9 cellular contexts compared by ENCODE assay signal in genomic region chr1:79543435-79543834, GRCh38.
"Had no signal": no experiment of that assay in that cellular context is flagged by ENCODE, and none has a peak within 500 bp of the region (broad histone marks: within the 10 kb centered on the region; RNA-seq: fewer than 3 reads in every experiment).

No MANE protein-coding gene starts in this region.

- H3K36me3 ChIP-seq: HAP-1 had no signal

- H3K4me1 Mint-ChIP-seq: IgD-negative memory B cell had no signal

- H3K36me3 Mint-ChIP-seq: IgD-negative memory B cell had no signal

- H3K9me3 Mint-ChIP-seq: HFFc6 had no signal

- ATAC-seq: HCT116, HepG2 had no signal

- H3K27me3 Mint-ChIP-seq: IgD-negative memory B cell had no signal

- FAIRE-seq: HepG2 had no signal

- H3K4me3 ChIP-seq: GM23248, HAP-1 had no signal

- H3K4me1 ChIP-seq: HAP-1 had no signal

- DNase-seq: GM23248, GOT3, H7, HFFc6 had no signal

- H3K4me3 Mint-ChIP-seq: HFFc6, IgD-negative memory B cell had no signal

- H3K9me3 ChIP-seq: HAP-1 had no signal

- H3K27ac Mint-ChIP-seq: HFFc6, IgD-negative memory B cell had no signal

- H3K27ac ChIP-seq: GM23248, HL-60 had no signal
